ENCODE assay signal across 1 cellular context in the genomic region with DNA sequence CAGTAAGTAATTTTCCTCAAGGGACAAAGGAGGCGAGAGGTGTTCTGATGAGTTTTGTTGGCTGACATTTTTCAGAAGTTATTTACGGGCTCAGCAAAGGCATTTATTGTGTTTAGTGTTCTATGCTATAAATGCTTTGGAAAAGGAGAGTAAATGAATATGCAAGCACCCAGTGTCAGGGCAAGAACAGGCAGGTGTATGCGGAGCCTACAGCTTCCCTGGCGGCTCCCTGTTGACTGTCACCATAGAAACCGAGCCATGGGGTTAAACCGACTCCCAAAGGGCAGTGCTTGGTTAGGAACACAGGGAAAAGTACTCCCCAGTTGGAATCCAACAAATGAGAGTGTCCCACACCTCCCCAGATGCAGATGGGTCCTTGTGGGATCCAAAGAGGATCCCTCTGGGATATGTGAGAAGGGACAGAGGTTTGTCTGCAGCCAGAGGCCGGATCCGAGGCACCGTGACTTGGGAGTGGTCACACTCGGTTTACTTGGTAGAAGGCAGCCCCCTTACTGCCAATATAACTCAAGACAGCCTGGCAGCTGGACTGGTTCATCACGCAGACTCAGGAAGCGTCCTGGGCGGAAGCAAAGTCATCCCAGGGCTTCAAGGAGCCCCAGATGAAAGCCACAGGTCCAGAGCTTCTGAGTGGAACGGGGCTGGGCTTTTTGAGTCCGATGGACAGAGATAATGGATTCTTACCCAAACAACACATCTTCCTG.
TF ChIP-seq lines count a peak whose summit lies in the region.

No MANE protein-coding gene starts in this region.

TF ChIP-seq in WTC11, 78 proteins besides CTCF, POLR2A, EP300 and RAD21 (continued from another document):
- TF ChIP-seq, protein P1, sequence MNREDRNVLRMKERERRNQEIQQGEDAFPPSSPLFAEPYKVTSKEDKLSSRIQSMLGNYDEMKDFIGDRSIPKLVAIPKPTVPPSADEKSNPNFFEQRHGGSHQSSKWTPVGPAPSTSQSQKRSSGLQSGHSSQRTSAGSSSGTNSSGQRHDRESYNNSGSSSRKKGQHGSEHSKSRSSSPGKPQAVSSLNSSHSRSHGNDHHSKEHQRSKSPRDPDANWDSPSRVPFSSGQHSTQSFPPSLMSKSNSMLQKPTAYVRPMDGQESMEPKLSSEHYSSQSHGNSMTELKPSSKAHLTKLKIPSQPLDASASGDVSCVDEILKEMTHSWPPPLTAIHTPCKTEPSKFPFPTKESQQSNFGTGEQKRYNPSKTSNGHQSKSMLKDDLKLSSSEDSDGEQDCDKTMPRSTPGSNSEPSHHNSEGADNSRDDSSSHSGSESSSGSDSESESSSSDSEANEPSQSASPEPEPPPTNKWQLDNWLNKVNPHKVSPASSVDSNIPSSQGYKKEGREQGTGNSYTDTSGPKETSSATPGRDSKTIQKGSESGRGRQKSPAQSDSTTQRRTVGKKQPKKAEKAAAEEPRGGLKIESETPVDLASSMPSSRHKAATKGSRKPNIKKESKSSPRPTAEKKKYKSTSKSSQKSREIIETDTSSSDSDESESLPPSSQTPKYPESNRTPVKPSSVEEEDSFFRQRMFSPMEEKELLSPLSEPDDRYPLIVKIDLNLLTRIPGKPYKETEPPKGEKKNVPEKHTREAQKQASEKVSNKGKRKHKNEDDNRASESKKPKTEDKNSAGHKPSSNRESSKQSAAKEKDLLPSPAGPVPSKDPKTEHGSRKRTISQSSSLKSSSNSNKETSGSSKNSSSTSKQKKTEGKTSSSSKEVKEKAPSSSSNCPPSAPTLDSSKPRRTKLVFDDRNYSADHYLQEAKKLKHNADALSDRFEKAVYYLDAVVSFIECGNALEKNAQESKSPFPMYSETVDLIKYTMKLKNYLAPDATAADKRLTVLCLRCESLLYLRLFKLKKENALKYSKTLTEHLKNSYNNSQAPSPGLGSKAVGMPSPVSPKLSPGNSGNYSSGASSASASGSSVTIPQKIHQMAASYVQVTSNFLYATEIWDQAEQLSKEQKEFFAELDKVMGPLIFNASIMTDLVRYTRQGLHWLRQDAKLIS (CRISPR knock-in tag; IDR thresholded peaks at IDR 0.05; ENCODE audit: borderline replicate concordance): no peak
- TF ChIP-seq STAT6 (CRISPR knock-in tag; conservative IDR thresholded peaks at IDR 0.05; ENCODE audit: low read depth): no peak
- TF ChIP-seq, protein P2, sequence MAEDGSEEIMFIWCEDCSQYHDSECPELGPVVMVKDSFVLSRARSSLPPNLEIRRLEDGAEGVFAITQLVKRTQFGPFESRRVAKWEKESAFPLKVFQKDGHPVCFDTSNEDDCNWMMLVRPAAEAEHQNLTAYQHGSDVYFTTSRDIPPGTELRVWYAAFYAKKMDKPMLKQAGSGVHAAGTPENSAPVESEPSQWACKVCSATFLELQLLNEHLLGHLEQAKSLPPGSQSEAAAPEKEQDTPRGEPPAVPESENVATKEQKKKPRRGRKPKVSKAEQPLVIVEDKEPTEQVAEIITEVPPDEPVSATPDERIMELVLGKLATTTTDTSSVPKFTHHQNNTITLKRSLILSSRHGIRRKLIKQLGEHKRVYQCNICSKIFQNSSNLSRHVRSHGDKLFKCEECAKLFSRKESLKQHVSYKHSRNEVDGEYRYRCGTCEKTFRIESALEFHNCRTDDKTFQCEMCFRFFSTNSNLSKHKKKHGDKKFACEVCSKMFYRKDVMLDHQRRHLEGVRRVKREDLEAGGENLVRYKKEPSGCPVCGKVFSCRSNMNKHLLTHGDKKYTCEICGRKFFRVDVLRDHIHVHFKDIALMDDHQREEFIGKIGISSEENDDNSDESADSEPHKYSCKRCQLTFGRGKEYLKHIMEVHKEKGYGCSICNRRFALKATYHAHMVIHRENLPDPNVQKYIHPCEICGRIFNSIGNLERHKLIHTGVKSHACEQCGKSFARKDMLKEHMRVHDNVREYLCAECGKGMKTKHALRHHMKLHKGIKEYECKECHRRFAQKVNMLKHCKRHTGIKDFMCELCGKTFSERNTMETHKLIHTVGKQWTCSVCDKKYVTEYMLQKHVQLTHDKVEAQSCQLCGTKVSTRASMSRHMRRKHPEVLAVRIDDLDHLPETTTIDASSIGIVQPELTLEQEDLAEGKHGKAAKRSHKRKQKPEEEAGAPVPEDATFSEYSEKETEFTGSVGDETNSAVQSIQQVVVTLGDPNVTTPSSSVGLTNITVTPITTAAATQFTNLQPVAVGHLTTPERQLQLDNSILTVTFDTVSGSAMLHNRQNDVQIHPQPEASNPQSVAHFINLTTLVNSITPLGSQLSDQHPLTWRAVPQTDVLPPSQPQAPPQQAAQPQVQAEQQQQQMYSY (CRISPR knock-in tag; IDR thresholded peaks at IDR 0.05): no peak
- TF ChIP-seq, protein P3, sequence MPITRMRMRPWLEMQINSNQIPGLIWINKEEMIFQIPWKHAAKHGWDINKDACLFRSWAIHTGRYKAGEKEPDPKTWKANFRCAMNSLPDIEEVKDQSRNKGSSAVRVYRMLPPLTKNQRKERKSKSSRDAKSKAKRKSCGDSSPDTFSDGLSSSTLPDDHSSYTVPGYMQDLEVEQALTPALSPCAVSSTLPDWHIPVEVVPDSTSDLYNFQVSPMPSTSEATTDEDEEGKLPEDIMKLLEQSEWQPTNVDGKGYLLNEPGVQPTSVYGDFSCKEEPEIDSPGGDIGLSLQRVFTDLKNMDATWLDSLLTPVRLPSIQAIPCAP (CRISPR knock-in tag; IDR thresholded peaks at IDR 0.05): no peak
- no peak for TF ChIP-seq ZNF219 (CRISPR knock-in tag; IDR thresholded peaks at IDR 0.05; ENCODE audit: borderline replicate concordance)
- TF ChIP-seq HMGA2 (CRISPR knock-in tag; IDR thresholded peaks at IDR 0.05): no peak
- TF ChIP-seq PREB (CRISPR knock-in tag; IDR thresholded peaks at IDR 0.05; ENCODE audit: borderline replicate concordance): no peak
- TF ChIP-seq IRF2 (CRISPR knock-in tag; IDR thresholded peaks at IDR 0.05; ENCODE audit: borderline replicate concordance, low read depth): no peak
- no peak for TF ChIP-seq SP1 (CRISPR knock-in tag; conservative IDR thresholded peaks at IDR 0.05)
